Comparison of ENCODE assay signal across 2 cellular contexts in genomic region chr21:40153351-40153750, GRCh38.
TF ChIP-seq lines count a peak whose summit lies in the region.

No MANE protein-coding gene starts in this region.

TF ChIP-seq in neural cell, 6 proteins besides CTCF, POLR2A, EP300 and RAD21 (continued from another document):
- TF ChIP-seq, protein P1, sequence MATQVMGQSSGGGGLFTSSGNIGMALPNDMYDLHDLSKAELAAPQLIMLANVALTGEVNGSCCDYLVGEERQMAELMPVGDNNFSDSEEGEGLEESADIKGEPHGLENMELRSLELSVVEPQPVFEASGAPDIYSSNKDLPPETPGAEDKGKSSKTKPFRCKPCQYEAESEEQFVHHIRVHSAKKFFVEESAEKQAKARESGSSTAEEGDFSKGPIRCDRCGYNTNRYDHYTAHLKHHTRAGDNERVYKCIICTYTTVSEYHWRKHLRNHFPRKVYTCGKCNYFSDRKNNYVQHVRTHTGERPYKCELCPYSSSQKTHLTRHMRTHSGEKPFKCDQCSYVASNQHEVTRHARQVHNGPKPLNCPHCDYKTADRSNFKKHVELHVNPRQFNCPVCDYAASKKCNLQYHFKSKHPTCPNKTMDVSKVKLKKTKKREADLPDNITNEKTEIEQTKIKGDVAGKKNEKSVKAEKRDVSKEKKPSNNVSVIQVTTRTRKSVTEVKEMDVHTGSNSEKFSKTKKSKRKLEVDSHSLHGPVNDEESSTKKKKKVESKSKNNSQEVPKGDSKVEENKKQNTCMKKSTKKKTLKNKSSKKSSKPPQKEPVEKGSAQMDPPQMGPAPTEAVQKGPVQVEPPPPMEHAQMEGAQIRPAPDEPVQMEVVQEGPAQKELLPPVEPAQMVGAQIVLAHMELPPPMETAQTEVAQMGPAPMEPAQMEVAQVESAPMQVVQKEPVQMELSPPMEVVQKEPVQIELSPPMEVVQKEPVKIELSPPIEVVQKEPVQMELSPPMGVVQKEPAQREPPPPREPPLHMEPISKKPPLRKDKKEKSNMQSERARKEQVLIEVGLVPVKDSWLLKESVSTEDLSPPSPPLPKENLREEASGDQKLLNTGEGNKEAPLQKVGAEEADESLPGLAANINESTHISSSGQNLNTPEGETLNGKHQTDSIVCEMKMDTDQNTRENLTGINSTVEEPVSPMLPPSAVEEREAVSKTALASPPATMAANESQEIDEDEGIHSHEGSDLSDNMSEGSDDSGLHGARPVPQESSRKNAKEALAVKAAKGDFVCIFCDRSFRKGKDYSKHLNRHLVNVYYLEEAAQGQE (IDR thresholded peaks at IDR 0.05; ENCODE audit: borderline replicate concordance), result no peak
- TF ChIP-seq EZH2 (IDR thresholded peaks at IDR 0.05; ENCODE audit: borderline replicate concordance, insufficient read depth, low read length, poor library complexity, severe bottlenecking), result no peak
- no peak for TF ChIP-seq POLR2AphosphoS5 (IDR thresholded peaks at IDR 0.05)
- TF ChIP-seq SMC3 (conservative IDR thresholded peaks at IDR 0.05; ENCODE audit: poor library complexity), result no peak
- no peak for TF ChIP-seq TAF1 (IDR thresholded peaks at IDR 0.05; ENCODE audit: low read depth)

TF ChIP-seq in HepG2, 621 proteins besides CTCF, POLR2A, EP300 and RAD21 (continued from another document):
- TF ChIP-seq HBP1 (CRISPR knock-in tag; IDR thresholded peaks at IDR 0.05; ENCODE audit: low read depth) (no peak), RBAK (CRISPR knock-in tag; IDR thresholded peaks at IDR 0.05) (no peak), ARNT (IDR thresholded peaks at IDR 0.05) (no peak)
